In genomic region chr3:46904303-46905190, GRCh38 we compare ENCODE assay signal across 10 cellular contexts. TPM values are rescaled to one million over a fixed set of nuclear protein-coding genes. Genes with fewer than 3 reads are reported as not detected.
"Had no signal": no experiment of that assay in that cellular context is flagged by ENCODE, and none has a peak within 500 bp of the region (broad histone marks: within the 10 kb centered on the region; RNA-seq: fewer than 3 reads in every experiment).

No MANE protein-coding gene starts in this region.

- H3K27ac Mint-ChIP-seq: activated CD4-positive, alpha-beta T cell treated with anti-CD3 and anti-CD28 coated beads, Interleukin-2, amount 10 ng/mL, durations not matched to agents 7 days and 5 days; progenitor cell of endocrine pancreas; stimulated activated naive CD8-positive, alpha-beta T cell treated with anti-CD3 and anti-CD28 coated beads, Interleukin-15, Interleukin-2, amounts not matched to agents 100 ng/mL and 50 ng/mL, for 24 hours; WTC11 had no signal

- H3K27ac ChIP-seq: esophagus muscularis mucosa, left lung had no signal

- H3K4me3 ChIP-seq: esophagus muscularis mucosa, left lung had no signal

- H3K36me3 ChIP-seq: esophagus muscularis mucosa, left lung had no signal

- H3K36me3 Mint-ChIP-seq: activated naive CD4-positive, alpha-beta T cell treated with anti-CD3 and anti-CD28 coated beads, Interleukin-2, amount 50 U/mL, for 72 hours; WTC11 had no signal

- H3K4me3 Mint-ChIP-seq: activated CD4-positive, alpha-beta T cell treated with anti-CD3 and anti-CD28 coated beads, Interleukin-2, amount 10 ng/mL, durations not matched to agents 7 days and 5 days; stimulated activated naive CD8-positive, alpha-beta T cell treated with anti-CD3 and anti-CD28 coated beads, Interleukin-15, Interleukin-2, amounts not matched to agents 100 ng/mL and 50 ng/mL, for 24 hours; WTC11 had no signal

- H3K4me1 Mint-ChIP-seq: WTC11 had no signal

- H3K9me3 ChIP-seq: esophagus muscularis mucosa, left lung had no signal

- H3K27me3 Mint-ChIP-seq: activated CD4-positive, alpha-beta T cell treated with anti-CD3 and anti-CD28 coated beads, Interleukin-2, amount 10 ng/mL, durations not matched to agents 7 days and 5 days; stimulated activated naive CD8-positive, alpha-beta T cell treated with anti-CD3 and anti-CD28 coated beads, Interleukin-15, Interleukin-2, amounts not matched to agents 100 ng/mL and 50 ng/mL, for 24 hours had no signal

- DNase-seq: activated CD4-positive, alpha-beta T cell treated with anti-CD3 and anti-CD28 coated beads, Interleukin-2, amount 10 ng/mL, durations not matched to agents 7 days and 5 days; stimulated activated CD4-positive, alpha-beta T cell treated with anti-CD3 and anti-CD28 coated beads, Interleukin-2, amount 100 ng/mL, for 48 hours had no signal

- H3K9me3 Mint-ChIP-seq: activated CD4-positive, alpha-beta T cell treated with anti-CD3 and anti-CD28 coated beads, Interleukin-2, amount 10 ng/mL, durations not matched to agents 7 days and 5 days; activated naive CD4-positive, alpha-beta T cell treated with anti-CD3 and anti-CD28 coated beads, Interleukin-2, amount 50 U/mL, for 72 hours; stimulated activated naive CD8-positive, alpha-beta T cell treated with anti-CD3 and anti-CD28 coated beads, Interleukin-15, Interleukin-2, amounts not matched to agents 100 ng/mL and 50 ng/mL, for 24 hours; WTC11 had no signal

- ATAC-seq: WTC11 had no signal

RNA-seq across cellular contexts. Expression of gene PTH1R, which starts 27.0 kb away (rescaled TPM):
- total RNA-seq: activated CD4-positive, alpha-beta T cell treated with anti-CD3 and anti-CD28 coated beads, Interleukin-2, amount 10 ng/mL, durations not matched to agents 7 days and 5 days; activated CD8-positive, alpha-beta memory T cell treated with anti-CD3 and anti-CD28 coated beads for 36 hours; activated naive CD4-positive, alpha-beta T cell treated with anti-CD3 and anti-CD28 coated beads, Interleukin-2, amount 50 U/mL, for 72 hours had no signal

RNA-seq across cellular contexts. Expression of gene MYL3, which starts 41.3 kb away (rescaled TPM):
- total RNA-seq: activated CD4-positive, alpha-beta T cell treated with anti-CD3 and anti-CD28 coated beads, Interleukin-2, amount 10 ng/mL, durations not matched to agents 7 days and 5 days; activated CD8-positive, alpha-beta memory T cell treated with anti-CD3 and anti-CD28 coated beads for 36 hours; activated naive CD4-positive, alpha-beta T cell treated with anti-CD3 and anti-CD28 coated beads, Interleukin-2, amount 50 U/mL, for 72 hours; dermis microvascular lymphatic vessel endothelial cell; progenitor cell of endocrine pancreas had no signal
